In genomic region chr5:37208883-37209808, GRCh38 we compare ENCODE assay signal across 8 cellular contexts. TPM values are rescaled to one million over a fixed set of nuclear protein-coding genes. Genes with fewer than 3 reads are reported as not detected.
DNase-seq lines count a peak whose midpoint lies in the region; ATAC-seq, FAIRE-seq and TF ChIP-seq lines count a peak whose summit lies in the region.

No MANE protein-coding gene starts in this region.

- H3K4me1 Mint-ChIP-seq in astrocyte (ENCODE audit: low read depth, unreplicated experiment), result peaks cover 7% of the 10 kb centered on the region

- H3K9me2 ChIP-seq in SK-N-SH, result no peaks in the 10 kb centered on the region

- H2AFZ ChIP-seq in astrocyte (ENCODE audit: low read depth, low read length) (peak overlapping the region; percentile 49), SK-N-SH (ENCODE audit: low read depth) (no peak overlapping the region)

- DNase-seq in AG20443 (ENCODE audit: low spot score) (peak; percentile 59), astrocyte (ENCODE audit: low read depth) (peak; percentile 12), right lobe of liver (no peak), SK-N-SH (no peak), NCI-H2029 (lab: John Stamatoyannopoulos, UW) (no peak), ecto neural progenitor cell (ENCODE audit: low spot score) (no peak)

- WGBS in right lobe of liver (ENCODE audit: insufficient coverage, low coverage, low lambda C conversion rate, missing lambda C conversion rate), result 81% methylated on average over 16 of the region's 32 CpGs
- WGBS in SK-N-SH (ENCODE audit: low lambda C conversion rate), result 97% methylated on average over 31 of the region's 32 CpGs

- H3K36me3 Mint-ChIP-seq in astrocyte (ENCODE audit: low read depth, unreplicated experiment), result peaks cover 20% of the 10 kb centered on the region

- no peaks in the 10 kb centered on the region for H3K27me3 ChIP-seq in astrocyte (ENCODE audit: insufficient read depth, low read length)
- no peaks in the 10 kb centered on the region for H3K27me3 ChIP-seq in right lobe of liver
- H3K27me3 ChIP-seq in SK-N-SH (ENCODE audit: insufficient read depth), result no peaks in the 10 kb centered on the region

- intact Hi-C loops in right lobe of liver (cut with DNase I), result no loop called here

- H3F3A ChIP-seq in SK-N-SH (replicated peaks; ENCODE audit: insufficient read depth), result no peaks in the 10 kb centered on the region

- H3K27ac Mint-ChIP-seq in astrocyte (ENCODE audit: unreplicated experiment), result no peak overlapping the region

- peak overlapping the region; percentile 22 for H3K9ac ChIP-seq in astrocyte (ENCODE audit: low read length)
- H3K9ac ChIP-seq in SK-N-SH, result no peak overlapping the region

- CTCF ChIA-PET in SK-N-SH (lab: Yijun Ruan, JAX), result interaction anchor here (1.3 kb wide), 1 partner anchor 36 kb away, joined by 3 read pairs; no protein-coding TSS in a partner anchor

- H3K4me2 ChIP-seq in astrocyte (ENCODE audit: low read length) (peak overlapping the region; percentile 63), SK-N-SH (no peak overlapping the region)

- H3K9me3 Mint-ChIP-seq in astrocyte (ENCODE audit: unreplicated experiment), result no peaks in the 10 kb centered on the region

- H4K20me1 ChIP-seq in astrocyte (ENCODE audit: insufficient read depth, low read length), result no peaks in the 10 kb centered on the region
- no peaks in the 10 kb centered on the region for H4K20me1 ChIP-seq in SK-N-SH (ENCODE audit: insufficient read depth)

- ATAC-seq in HG02678 (IDR thresholded peaks at IDR 0.05; ENCODE audit: unreplicated experiment) (peak; percentile 54), right lobe of liver (peak in 3 of 4 donors; percentile 35 to 44 (median 43)), HG02885 (IDR thresholded peaks at IDR 0.05; ENCODE audit: poor library complexity, unreplicated experiment) (no peak)

- H3K79me2 ChIP-seq in astrocyte (ENCODE audit: insufficient read depth, low read length) (no peaks in the 10 kb centered on the region), SK-N-SH (ENCODE audit: insufficient read depth) (no peaks in the 10 kb centered on the region)

- no peak for TF ChIP-seq CTCF in astrocyte (IDR thresholded peaks at IDR 0.05; ENCODE audit: insufficient read depth, low read depth, low read length)
- TF ChIP-seq CTCF in right lobe of liver (IDR thresholded peaks at IDR 0.05), result no peak
- no peak for TF ChIP-seq CTCF in SK-N-SH (IDR thresholded peaks at IDR 0.05)

- FAIRE-seq in astrocyte (lab: Jason Lieb, UNC), result no peak

- TF ChIP-seq POLR2A in right lobe of liver (IDR thresholded peaks at IDR 0.05), result no peak

- H3K9me3 ChIP-seq in astrocyte (ENCODE audit: insufficient read depth, low read depth, low read length), result no peaks in the 10 kb centered on the region
- no peaks in the 10 kb centered on the region for H3K9me3 ChIP-seq in right lobe of liver
- no peaks in the 10 kb centered on the region for H3K9me3 ChIP-seq in SK-N-SH

- peaks cover 13% of the 10 kb centered on the region for H3K36me3 ChIP-seq in astrocyte (ENCODE audit: insufficient read depth, low read length)
- H3K36me3 ChIP-seq in right lobe of liver, result peaks cover 0 to 11% (median 0%) of the 10 kb centered on the region in 4 donors
- H3K36me3 ChIP-seq in SK-N-SH (replicated peaks in 1 of 2; ENCODE audit: control insufficient read depth in 1 of 2, insufficient read depth in 2 of 2, low read length in 1 of 2), result peaks cover 37 to 56% of the 10 kb centered on the region in 2 experiments

- no peaks in the 10 kb centered on the region for H3K27me3 Mint-ChIP-seq in astrocyte (ENCODE audit: low read depth, unreplicated experiment)

- H3K4me1 ChIP-seq in astrocyte (ENCODE audit: insufficient read depth, low read length) (no peaks in the 10 kb centered on the region), right lobe of liver (no peaks in the 10 kb centered on the region), SK-N-SH (ENCODE audit: control insufficient read depth in 1 of 2, insufficient read depth in 2 of 2, low read depth in 1 of 2, low read length in 1 of 2) (no peaks in the 10 kb centered on the region; a peak in 2 of 4 replicates)

- TF ChIP-seq RAD21 in SK-N-SH (IDR thresholded peaks at IDR 0.05; ENCODE audit: low read length), result no peak

- no peak for TF ChIP-seq EP300 in SK-N-SH (IDR thresholded peaks at IDR 0.05; ENCODE audit: borderline replicate concordance in 1 of 2, low read depth in 1 of 2, low read length in 1 of 2)

- H3K27ac ChIP-seq in astrocyte (ENCODE audit: low read depth, low read length) (no peak overlapping the region), right lobe of liver (no peak overlapping the region), SK-N-SH (ENCODE audit: low read depth in 2 of 2, low read length in 1 of 2) (no peak overlapping the region)

- POLR2A ChIA-PET in SK-N-SH (lab: Yijun Ruan, JAX), result no interaction called here

- H3K4me3 Mint-ChIP-seq in astrocyte (ENCODE audit: unreplicated experiment), result no peak overlapping the region

- H3K4me3 ChIP-seq in astrocyte (ENCODE audit: insufficient read depth, low read depth, low read length) (peak overlapping the region; percentile 26), right lobe of liver (peak overlapping the region in 1 of 3 donors; percentile 23), SK-N-SH (ENCODE audit: low read depth in 2 of 2, low read length in 1 of 2) (no peak overlapping the region)

TF ChIP-seq in SK-N-SH, 30 proteins besides CTCF, POLR2A, EP300 and RAD21 (continues in another document):
- TF ChIP-seq ZBTB33 (IDR thresholded peaks at IDR 0.05; ENCODE audit: borderline replicate concordance, low read depth) (no peak), POLR2AphosphoS5 (IDR thresholded peaks at IDR 0.05; ENCODE audit: low read depth, low read length) (no peak), FOXM1 (IDR thresholded peaks at IDR 0.05; ENCODE audit: low read depth) (no peak), TCF12 (IDR thresholded peaks at IDR 0.05) (no peak), RFX5 (IDR thresholded peaks at IDR 0.05; ENCODE audit: low read length) (no peak), MEF2A (IDR thresholded peaks at IDR 0.05; ENCODE audit: borderline replicate concordance, low read depth) (no peak), NFIC (IDR thresholded peaks at IDR 0.05; ENCODE audit: borderline replicate concordance) (no peak), PBX3 (IDR thresholded peaks at IDR 0.05) (no peak), EZH2phosphoT487 (IDR thresholded peaks at IDR 0.05; ENCODE audit: borderline replicate concordance, low read depth) (no peak), REST (IDR thresholded peaks at IDR 0.05; ENCODE audit: low read depth, low read length) (no peak)
- TF ChIP-seq, protein P1, sequence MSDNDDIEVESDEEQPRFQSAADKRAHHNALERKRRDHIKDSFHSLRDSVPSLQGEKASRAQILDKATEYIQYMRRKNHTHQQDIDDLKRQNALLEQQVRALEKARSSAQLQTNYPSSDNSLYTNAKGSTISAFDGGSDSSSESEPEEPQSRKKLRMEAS (IDR thresholded peaks at IDR 0.05; ENCODE audit: low read depth), result no peak

RNA-seq across cellular contexts. Expression of gene CPLANE1, which starts 40.0 kb away (rescaled TPM):
- total RNA-seq in astrocyte, result 21.4 and 21.8 TPM in 2 replicates
- 1 to 10 TPM; 3.3 to 6.7 (median 4.7) TPM for total RNA-seq in right lobe of liver
- 3.6 TPM in 2 replicates for polyA plus RNA-seq in SK-N-SH (2012; rRNA removed)
- polyA plus RNA-seq in SK-N-SH (2012; cell fraction: cytosol; rRNA removed), result 3.1 and 3.9 TPM in 2 replicates
- polyA plus RNA-seq in SK-N-SH (2012; cell fraction: nucleus; rRNA removed), result 7.3 and 12.2 TPM in 2 replicates

Comparison
In these comparisons a context has a peak if more than half of its experiments do, and no peak if none do; other contexts are left out.
1. DNase-seq: peak in AG20443 (single experiment) and astrocyte (single experiment); none in right lobe of liver (0 of 3), SK-N-SH (single experiment), NCI-H2029 (single experiment) and ecto neural progenitor cell (single experiment).